In genomic region chr3:139937674-139938279, GRCh38 we compare ENCODE assay signal across 8 cellular contexts. TPM values are rescaled to one million over a fixed set of nuclear protein-coding genes. Genes with fewer than 3 reads are reported as not detected.
A peak's percentile ranks its signal among the peaks of the same experiment; 100 is the strongest.
DNase-seq lines count a peak whose midpoint lies in the region; ATAC-seq and TF ChIP-seq lines count a peak whose summit lies in the region.

No MANE protein-coding gene starts in this region.

- peaks cover 15% of the 10 kb centered on the region for H3K27me3 ChIP-seq in BE2C
- peaks cover 40% of the 10 kb centered on the region for H3K27me3 ChIP-seq in GM23248 (replicated peaks; ENCODE audit: insufficient read depth)
- no peaks in the 10 kb centered on the region for H3K27me3 ChIP-seq in uterus

- H2AFZ ChIP-seq in GM23248: no peak overlapping the region

- H3K4me3 ChIP-seq in BE2C (ENCODE audit: low read depth, low read length) (no peak overlapping the region), GM23248 (no peak overlapping the region), uterus (no peak overlapping the region)

- ATAC-seq in HG03045 (IDR thresholded peaks at IDR 0.05; ENCODE audit: unreplicated experiment): no peak

- 4 to 6% methylated on average over 8 of the region's 8 CpGs for WGBS in GM23248 (ENCODE audit: low coverage in 1 of 2, low lambda C conversion rate in 2 of 2, missing lambda C conversion rate in 2 of 2), 2 experiments

- H3K9ac ChIP-seq in GM23248: no peak overlapping the region

- H4K20me1 ChIP-seq in GM23248 (ENCODE audit: insufficient read depth): no peaks in the 10 kb centered on the region

- no peak overlapping the region for H3K4me2 ChIP-seq in GM23248 (ENCODE audit: unreplicated experiment)

- in situ Hi-C loops in GM23248 (cut with MboI) (no loop called here), T47D (cut with HindIII; ENCODE audit: low pct_unique_long_range_greater_than_20kb, low sequenced_read_pairs) (no loop called here)

- H3K36me3 ChIP-seq in BE2C (no peaks in the 10 kb centered on the region), GM23248 (ENCODE audit: low read depth) (no peaks in the 10 kb centered on the region), uterus (no peaks in the 10 kb centered on the region)

- no peaks in the 10 kb centered on the region for H3F3A ChIP-seq in GM23248 (ENCODE audit: insufficient read depth)

- DNase-seq in BE2C (peak; percentile 57), GM23248 (peak; percentile 72), NCI-H460 (ENCODE audit: extremely low read depth, low read depth) (peak; percentile 19), T47D (ENCODE audit: low read depth in 1 of 2, low spot score in 1 of 2) (peak; percentile 50 to 66), left kidney (ENCODE audit: low read depth, low spot score) (peak; percentile 78), uterus (peak; percentile 52 to 56), posterior vena cava (ENCODE audit: low spot score) (no peak)

- no peaks in the 10 kb centered on the region for H3K79me2 ChIP-seq in GM23248 (ENCODE audit: insufficient read depth)

- intact Hi-C loops in uterus (cut with DNase I; ENCODE audit: low total_unique reads): no loop called here
- intact Hi-C loops in posterior vena cava (cut with DNase I): loop anchor here in 1 of 2 donors (10.0 kb wide), 1 partner anchor 797 kb away; no protein-coding TSS in a partner anchor

- H3K4me1 ChIP-seq in BE2C (no peaks in the 10 kb centered on the region), GM23248 (ENCODE audit: insufficient read depth) (no peaks in the 10 kb centered on the region; the same call in 1 of the 2 replicates), uterus (no peaks in the 10 kb centered on the region)

- H3K9me2 ChIP-seq in GM23248 (ENCODE audit: insufficient read depth): no peaks in the 10 kb centered on the region

- H3K27ac ChIP-seq in GM23248: no peak overlapping the region
- no peak overlapping the region for H3K27ac ChIP-seq in uterus

- TF ChIP-seq POLR2A in uterus (IDR thresholded peaks at IDR 0.05): no peak

- TF ChIP-seq CTCF in BE2C (IDR thresholded peaks at IDR 0.05; ENCODE audit: low read depth, low read length): peak; percentile 91
- TF ChIP-seq CTCF in uterus (IDR thresholded peaks at IDR 0.05): peak; percentile 58 to 71 (median 66)

- H3K9me3 ChIP-seq in BE2C: no peaks in the 10 kb centered on the region
- H3K9me3 ChIP-seq in GM23248 (ENCODE audit: low read depth): no peaks in the 10 kb centered on the region
- H3K9me3 ChIP-seq in uterus: no peaks in the 10 kb centered on the region

RNA-seq across cellular contexts. Expression of gene CLSTN2, which starts 2.8 kb away (rescaled TPM):
- polyA plus RNA-seq in BE2C (2012; ENCODE audit: insufficient read depth, insufficient read length, low read depth): 14.9 TPM
- not detected in 2 replicates for total RNA-seq in GM23248 (2014; rRNA removed; shearing (Covaris generic))
- not detected in 2 replicates for polyA plus RNA-seq in GM23248 (2016; fragmentation: Nextera tagmentation; extraction: Ambion mirVana)
- not detected in 2 replicates for total RNA-seq in NCI-H460 (2014; rRNA removed; shearing (Covaris generic))
- not detected in 2 replicates for polyA plus RNA-seq in NCI-H460 (2014; cell fraction: nucleus; rRNA removed)
- total RNA-seq in uterus (10 to 100 TPM in 3 of 4 donors, 1 to 10 TPM in 1; 4.7 to 32.2 (median 19.2) TPM), posterior vena cava (10 to 100 TPM; 22.2 to 28.0 TPM)
